ENCODE assay signal across 27 cellular contexts in the genomic region with DNA sequence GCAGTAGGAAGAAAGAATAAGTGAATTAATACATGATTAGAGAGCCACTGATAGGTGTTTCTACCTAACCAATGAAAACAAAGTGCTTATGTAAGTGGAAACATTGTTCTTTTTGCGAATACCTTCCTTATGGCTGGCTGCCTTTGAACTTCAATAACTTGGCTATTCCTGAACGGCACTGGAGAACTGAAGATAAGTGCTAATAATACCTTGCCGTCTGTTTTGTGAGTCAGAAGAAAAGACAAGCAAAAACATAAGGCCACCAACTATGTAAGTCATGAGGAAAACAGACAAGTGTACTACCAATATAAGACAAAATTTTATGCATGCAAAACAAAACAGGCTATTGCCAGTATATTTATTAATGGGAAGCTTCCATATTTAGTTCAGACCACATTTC.
"Had no signal": no experiment of that assay in that cellular context is flagged by ENCODE, and none has a peak within 500 bp of the region (broad histone marks: within the 10 kb centered on the region; RNA-seq: fewer than 3 reads in every experiment).

No MANE protein-coding gene starts in this region.

- H3K4me3 ChIP-seq: colonic mucosa, esophagus squamous epithelium, gastrocnemius medialis, hepatocyte, left lung, lower lobe of right lung had no signal

- H3K27me3 Mint-ChIP-seq: dendritic cell treated with granulocyte-macrophage colony-stimulating factor and Interleukin-4, amounts not matched to agents 40 ng/mL and 50 ng/mL, for 4 days; effector memory CD8-positive, alpha-beta T cell; naive thymus-derived CD4-positive, alpha-beta T cell had no signal

- H3K9me3 ChIP-seq: colonic mucosa, esophagus squamous epithelium, gastrocnemius medialis, left lung, lower lobe of right lung had no signal

- FAIRE-seq: endometrium, kidney had no signal

- H3K4me1 Mint-ChIP-seq: immature natural killer cell had no signal

- DNase-seq: colonic mucosa; cortex of kidney; effector CD8-positive, alpha-beta T cell; effector memory CD8-positive, alpha-beta T cell; endodermal cell; erythroblast; esophagus squamous epithelium; foreskin fibroblast; foreskin melanocyte; gastrocnemius medialis; glutamatergic neuron; head of caudate nucleus; hypothalamus; immature natural killer cell; islet precursor cell; kidney; kidney glomerular epithelial cell; left lung; lower lobe of right lung; mesenchymal stem cell; midbrain; naive thymus-derived CD4-positive, alpha-beta T cell had no signal

- H3K79me2 ChIP-seq: hepatocyte had no signal

- H3K4me1 ChIP-seq: colonic mucosa, esophagus squamous epithelium, gastrocnemius medialis, left lung, lower lobe of right lung had no signal

- H3K9me3 Mint-ChIP-seq: dendritic cell treated with granulocyte-macrophage colony-stimulating factor and Interleukin-4, amounts not matched to agents 40 ng/mL and 50 ng/mL, for 4 days; effector memory CD8-positive, alpha-beta T cell; endodermal cell; naive thymus-derived CD4-positive, alpha-beta T cell had no signal

- ATAC-seq: effector memory CD8-positive, alpha-beta T cell; esophagus mucosa; gastrocnemius medialis; left lung; lower lobe of right lung; naive thymus-derived CD4-positive, alpha-beta T cell had no signal

- H3K4me3 Mint-ChIP-seq: dendritic cell treated with granulocyte-macrophage colony-stimulating factor and Interleukin-4, amounts not matched to agents 40 ng/mL and 50 ng/mL, for 4 days; effector memory CD8-positive, alpha-beta T cell; endodermal cell; immature natural killer cell; naive thymus-derived CD4-positive, alpha-beta T cell had no signal

- H2AFZ ChIP-seq: hepatocyte had no signal

- H3K4me2 ChIP-seq: hepatocyte had no signal

- H3K27ac Mint-ChIP-seq: dendritic cell treated with granulocyte-macrophage colony-stimulating factor and Interleukin-4, amounts not matched to agents 40 ng/mL and 50 ng/mL, for 4 days; endodermal cell; immature natural killer cell; naive thymus-derived CD4-positive, alpha-beta T cell had no signal

- H3K27me3 ChIP-seq: colonic mucosa, esophagus squamous epithelium, gastrocnemius medialis, hepatocyte, left lung had no signal

- H3K27ac ChIP-seq: colonic mucosa, epithelial cell of prostate, esophagus squamous epithelium, gastrocnemius medialis, hepatocyte, left lung, lower lobe of right lung had no signal

- H3K36me3 ChIP-seq: colonic mucosa had no signal
